Comparison of ENCODE assay signal across 8 cellular contexts in genomic region chr19:3036795-3037544, GRCh38. TPM values are rescaled to one million over a fixed set of nuclear protein-coding genes. Genes with fewer than 3 reads are reported as not detected.
DNase-seq lines count a peak whose midpoint lies in the region; TF ChIP-seq lines count a peak whose summit lies in the region.
"Not testable (repeated sequence)": the region's sequence is repeated elsewhere in the genome, so short reads cannot be mapped to it uniquely, and the experiment has no call there.

No MANE protein-coding gene starts in this region.

- H3K4me3 Mint-ChIP-seq in Calu3 (ENCODE audit: low read depth, unreplicated experiment) (peak overlapping the region; percentile 72), type B pancreatic cell (peak overlapping the region; percentile 93)
- H3K4me3 Mint-ChIP-seq in T-helper 1 cell treated with Interleukin-12 subunit alpha and Interleukin-12 subunit beta and Interleukin-4 antibody, amounts not matched to agents 30 μg/mL and 1 μg/mL, for 36 hours: peak overlapping the region; percentile 87

- peak overlapping the region in 1 of 2 donors; percentile 58 for H3K9ac ChIP-seq in liver (ENCODE audit: low read depth in 1 of 2, low read length in 2 of 2)
- not testable (repeated sequence) for H3K9ac ChIP-seq in parathyroid adenoma

- H3K36me3 Mint-ChIP-seq in Calu3 (ENCODE audit: insufficient read depth, unreplicated experiment): peaks cover 30% of the 10 kb centered on the region
- H3K36me3 Mint-ChIP-seq in T-helper 1 cell treated with Interleukin-12 subunit alpha and Interleukin-12 subunit beta and Interleukin-4 antibody, amounts not matched to agents 30 μg/mL and 1 μg/mL, for 36 hours (ENCODE audit: low read depth); type B pancreatic cell: not testable (repeated sequence)

- H3K4me1 Mint-ChIP-seq in Calu3 (ENCODE audit: low read depth, unreplicated experiment) (peaks cover 17% of the 10 kb centered on the region), type B pancreatic cell (ENCODE audit: unreplicated experiment) (peaks cover 37% of the 10 kb centered on the region)
- H3K4me1 Mint-ChIP-seq in T-helper 1 cell treated with Interleukin-12 subunit alpha and Interleukin-12 subunit beta and Interleukin-4 antibody, amounts not matched to agents 30 μg/mL and 1 μg/mL, for 36 hours (ENCODE audit: low read depth): peaks cover 19% of the 10 kb centered on the region

- H3K9me3 Mint-ChIP-seq in Calu3 (ENCODE audit: low read depth, unreplicated experiment); T-helper 1 cell treated with Interleukin-12 subunit alpha and Interleukin-12 subunit beta and Interleukin-4 antibody, amounts not matched to agents 30 μg/mL and 1 μg/mL, for 36 hours; type B pancreatic cell: not testable (repeated sequence)

- not testable (repeated sequence) for BruUV-seq in Calu3 (replicated peaks; lab: Mats Ljungman, UMichigan)

- peaks cover 32% of the 10 kb centered on the region for H3K27me3 Mint-ChIP-seq in Calu3 (ENCODE audit: unreplicated experiment)
- H3K27me3 Mint-ChIP-seq in T-helper 1 cell treated with Interleukin-12 subunit alpha and Interleukin-12 subunit beta and Interleukin-4 antibody, amounts not matched to agents 30 μg/mL and 1 μg/mL, for 36 hours (ENCODE audit: low read depth): peaks cover 20% of the 10 kb centered on the region
- H3K27me3 Mint-ChIP-seq in type B pancreatic cell: peaks cover 22% of the 10 kb centered on the region

- H3K27me3 ChIP-seq in liver (ENCODE audit: control insufficient read depth in 4 of 4, insufficient read depth in 4 of 4, low read length in 3 of 4); parathyroid adenoma (ENCODE audit: control insufficient read depth, insufficient read depth, low read length): not testable (repeated sequence)

- H3K27ac Mint-ChIP-seq in Calu3 (ENCODE audit: unreplicated experiment) (peak overlapping the region; percentile 98), type B pancreatic cell (peak overlapping the region; percentile 96)
- peak overlapping the region; percentile 95 for H3K27ac Mint-ChIP-seq in T-helper 1 cell treated with Interleukin-12 subunit alpha and Interleukin-12 subunit beta and Interleukin-4 antibody, amounts not matched to agents 30 μg/mL and 1 μg/mL, for 36 hours

- H3K4me3 ChIP-seq in LNCaP clone FGC (ENCODE audit: low read depth, low read length) (peak overlapping the region; percentile 74), liver (ENCODE audit: low read depth in 1 of 3, low read length in 3 of 3) (peak overlapping the region in 1 of 3 donors; percentile 52), parathyroid adenoma (ENCODE audit: low read depth, low read length) (peak overlapping the region; percentile 64)

- TF ChIP-seq POLR2A in erythroblast (IDR thresholded peaks at IDR 0.05; ENCODE audit: low read length): not testable (repeated sequence)

- TF ChIP-seq RAD21 in liver (IDR thresholded peaks at IDR 0.05): not testable (repeated sequence)

- H3K4me2 ChIP-seq in parathyroid adenoma (ENCODE audit: low read length): peak overlapping the region; percentile 71

- CTCF ChIA-PET in Calu3 (lab: Charles Lee): interaction anchor here (1.1 kb wide), 1 partner anchor 22 kb away, joined by 5 read pairs; no protein-coding TSS in a partner anchor

- not testable (repeated sequence) for H3K36me3 ChIP-seq in liver (ENCODE audit: control insufficient read depth in 4 of 4, insufficient read depth in 3 of 4, low read depth in 1 of 4, low read length in 3 of 4); parathyroid adenoma (ENCODE audit: control insufficient read depth, insufficient read depth, low read length)

- not testable (repeated sequence) for DNase-seq in Calu3; LNCaP clone FGC (ENCODE audit: low read depth); type B pancreatic cell (ENCODE audit: extremely low spot score, unreplicated experiment)
- DNase-seq in erythroblast (lab: John Stamatoyannopoulos, UW): peak; percentile 58 to 60

- intact Hi-C loops in Calu3 (cut with micrococcal nuclease; ENCODE audit: unreplicated experiment): not testable (repeated sequence)

- H3K4me1 ChIP-seq in liver (ENCODE audit: control insufficient read depth in 4 of 4, insufficient read depth in 4 of 4, low read length in 3 of 4) (peaks cover 14 to 34% (median 24%) of the 10 kb centered on the region in 4 donors), parathyroid adenoma (peaks cover 17% of the 10 kb centered on the region)

- not testable (repeated sequence) for TF ChIP-seq CTCF in Calu3 (IDR thresholded peaks at IDR 0.05; ENCODE audit: unreplicated experiment); LNCaP clone FGC (IDR thresholded peaks at IDR 0.05; ENCODE audit: control insufficient read depth, extremely low read depth, insufficient read depth); liver (IDR thresholded peaks at IDR 0.05; ENCODE audit: low read depth, low read length, missing input control); type B pancreatic cell (conservative IDR thresholded peaks at IDR 0.05)
- peak; percentile 6 for TF ChIP-seq CTCF in parathyroid adenoma (IDR thresholded peaks at IDR 0.05)

- H3K9me3 ChIP-seq in liver (ENCODE audit: control insufficient read depth in 4 of 4, low read length in 3 of 4); parathyroid adenoma (ENCODE audit: control insufficient read depth, low read length): not testable (repeated sequence)

- H3K79me2 ChIP-seq in parathyroid adenoma: not testable (repeated sequence)

- H3K27ac ChIP-seq in angular gyrus (ENCODE audit: low read depth, low read length): peak overlapping the region; percentile 94
- peak overlapping the region; percentile 88 to 95 for H3K27ac ChIP-seq in liver (ENCODE audit: low read depth in 1 of 2, low read length in 2 of 2)
- H3K27ac ChIP-seq in parathyroid adenoma: peak overlapping the region; percentile 92

- WGBS in liver: 77% methylated on average over 16 of the region's 16 CpGs

- peak overlapping the region; percentile 96 for H2AFZ ChIP-seq in parathyroid adenoma

RNA-seq across cellular contexts. Expression of gene TLE2, which starts 7.9 kb away (rescaled TPM):
- total RNA-seq in Calu3 (2022) (8.5 and 9.3 TPM in 2 replicates), liver (1 to 10 TPM; 4.5 to 9.3 TPM), type B pancreatic cell (ENCODE audit: low replicate concordance) (37.7 and 52.8 TPM in 2 replicates)
- 1 to 10 TPM; 3.6 to 7.0 TPM for polyA plus RNA-seq in liver

RNA-seq across cellular contexts. Expression of gene TLE5, which starts 25.3 kb away (rescaled TPM):
- 170 and 179 TPM in 2 replicates for total RNA-seq in Calu3 (2022)
- 10 to 100 TPM; 48.0 to 61.7 TPM for total RNA-seq in liver
- polyA plus RNA-seq in liver: 100 to 1,000 TPM in 1 of 2 donors, 10 to 100 TPM in 1; 47.2 to 166 TPM
- 302 and 418 TPM in 2 replicates for total RNA-seq in type B pancreatic cell (ENCODE audit: low replicate concordance)

RNA-seq across cellular contexts. Expression of gene GNA11, which starts 57.2 kb away (rescaled TPM):
- total RNA-seq in Calu3 (2022) (37.7 and 41.4 TPM in 2 replicates), liver (10 to 100 TPM; 16.9 to 19.6 TPM), type B pancreatic cell (ENCODE audit: low replicate concordance) (46.9 and 62.0 TPM in 2 replicates)
- polyA plus RNA-seq in liver: 10 to 100 TPM; 12.5 to 20.2 TPM

RNA-seq across cellular contexts. Expression of gene TLE6, which starts 59.6 kb away (rescaled TPM):
- total RNA-seq in Calu3 (2022): 2.1 and 3.4 TPM in 2 replicates
- total RNA-seq in liver: 1 to 10 TPM in 1 of 2 donors, under 1 TPM in 1; 0.47 to 1.7 TPM
- 1 to 10 TPM in 1 of 2 donors, under 1 TPM in 1; 0.78 to 2.8 TPM for polyA plus RNA-seq in liver
- 3.8 TPM in 2 replicates for total RNA-seq in type B pancreatic cell (ENCODE audit: low replicate concordance)
